ENCODE assay signal across 15 cellular contexts in genomic region chr5:16819522-16820167, GRCh38.
DNase-seq lines count a peak whose midpoint lies in the region; ATAC-seq and TF ChIP-seq lines count a peak whose summit lies in the region.
"Had no signal": no experiment of that assay in that cellular context is flagged by ENCODE, and none has a peak within 500 bp of the region (broad histone marks: within the 10 kb centered on the region; RNA-seq: fewer than 3 reads in every experiment).

No MANE protein-coding gene starts in this region.

- peak; percentile 81 for DNase-seq in GM04503 (ENCODE audit: low read depth)
- DNase-seq in ascending aorta (ENCODE audit: low spot score in 2 of 2) = no peak
- DNase-seq in foreskin melanocyte = peak; percentile 51
- DNase-seq in smooth muscle cell (lab: John Stamatoyannopoulos, UW; ENCODE audit: unreplicated experiment) = no peak
- no peak for DNase-seq in putamen (ENCODE audit: low spot score)
- DNase-seq in superior temporal gyrus (ENCODE audit: extremely low spot score) = no peak
- no peak for DNase-seq in NOMO-1 treated with dmso at 0.1 percent for 144 hours (lab: John Stamatoyannopoulos, UW; ENCODE audit: unreplicated experiment)
- DNase-seq: activated T-cell treated with anti-CD3 and anti-CD28 coated beads, Interleukin-2, amount 50 U/mL, for 48 hours; CD4-positive, alpha-beta T cell; NCI-H1092; stimulated activated CD4-positive, alpha-beta T cell treated with anti-CD3 and anti-CD28 coated beads, Interleukin-12 subunit alpha, Interleukin-12 subunit beta, amount 100 ng/mL, for 4 hours; stimulated activated CD8-positive, alpha-beta memory T cell treated with anti-CD3 and anti-CD28 coated beads, Interleukin-4, amount 100 ng/mL, for 48 hours had no signal

- peak overlapping the region; percentile 34 for H3K4me2 ChIP-seq in smooth muscle cell

- H4K20me1 ChIP-seq in smooth muscle cell (ENCODE audit: low read depth) = peaks cover 94% of the 10 kb centered on the region

- peak overlapping the region; percentile 59 for H3K9ac ChIP-seq in smooth muscle cell (ENCODE audit: low read depth)

- H3K27me3 ChIP-seq in ascending aorta (no peaks in the 10 kb centered on the region), smooth muscle cell (ENCODE audit: low read depth) (no peaks in the 10 kb centered on the region)
- H3K27me3 ChIP-seq: esophagus muscularis mucosa had no signal

- H3K79me2 ChIP-seq in smooth muscle cell (ENCODE audit: low read depth) = peaks cover 84% of the 10 kb centered on the region

- H3K9me3 ChIP-seq in ascending aorta (no peaks in the 10 kb centered on the region), smooth muscle cell (replicated peaks; ENCODE audit: low read depth) (no peaks in the 10 kb centered on the region)
- H3K9me3 ChIP-seq: esophagus muscularis mucosa had no signal

- 75% methylated on average over 4 of the region's 4 CpGs for WGBS in smooth muscle cell (ENCODE audit: low lambda C conversion rate)

- intact Hi-C loops in ascending aorta (cut with DNase I) = loop anchor here (10.0 kb wide), 1 partner anchor 65 kb away; no protein-coding TSS in a partner anchor

- H3K4me1 ChIP-seq in ascending aorta (peaks cover 0 to 6% of the 10 kb centered on the region in 2 donors), smooth muscle cell (ENCODE audit: low read depth) (peaks cover 6% of the 10 kb centered on the region)
- H3K4me1 ChIP-seq: esophagus muscularis mucosa had no signal

- TF ChIP-seq CTCF in ascending aorta (IDR thresholded peaks at IDR 0.05) (no peak), smooth muscle cell (IDR thresholded peaks at IDR 0.05; ENCODE audit: borderline replicate concordance, insufficient read depth, poor library complexity, severe bottlenecking) (no peak)

- H2AFZ ChIP-seq in smooth muscle cell (ENCODE audit: low read depth) = no peak overlapping the region

- H3K36me3 ChIP-seq in ascending aorta = no peaks in the 10 kb centered on the region
- no peaks in the 10 kb centered on the region for H3K36me3 ChIP-seq in smooth muscle cell (ENCODE audit: low read depth)
- H3K36me3 ChIP-seq: esophagus muscularis mucosa had no signal

- H3K27ac ChIP-seq in ascending aorta (peak overlapping the region; percentile 46 to 59), smooth muscle cell (ENCODE audit: low read depth) (peak overlapping the region; percentile 84)
- H3K27ac ChIP-seq: esophagus muscularis mucosa had no signal

- ATAC-seq in GM18873 (IDR thresholded peaks at IDR 0.05; ENCODE audit: low FRiP score, unreplicated experiment) = no peak
- ATAC-seq: WTC11 had no signal

- no peak overlapping the region for H3K4me3 ChIP-seq in ascending aorta
- no peak overlapping the region for H3K4me3 ChIP-seq in smooth muscle cell
- H3K4me3 ChIP-seq: esophagus muscularis mucosa had no signal

- peaks cover 6% of the 10 kb centered on the region for H3F3A ChIP-seq in smooth muscle cell (ENCODE audit: low read depth)

Comparison
In these comparisons a context has a peak if more than half of its experiments do, and no peak if none do; other contexts are left out.
1. DNase-seq: peak in GM04503 (single experiment) and foreskin melanocyte (single experiment); none in ascending aorta (0 of 2), smooth muscle cell (single experiment), putamen (single experiment), superior temporal gyrus (single experiment) and NOMO-1 treated with dmso at 0.1 percent for 144 hours (single experiment).